ENCODE assay signal across 8 cellular contexts in genomic region chr4:39699676-39700409, GRCh38. TPM values are rescaled to one million over a fixed set of nuclear protein-coding genes. Genes with fewer than 3 reads are reported as not detected.
A peak's percentile ranks its signal among the peaks of the same experiment; 100 is the strongest.
DNase-seq lines count a peak whose midpoint lies in the region; ATAC-seq, FAIRE-seq and TF ChIP-seq lines count a peak whose summit lies in the region.

No MANE protein-coding gene starts in this region.

- H3K79me2 ChIP-seq in OCI-LY3 (ENCODE audit: low read length) (peaks cover 79% of the 10 kb centered on the region), H1 (ENCODE audit: control insufficient read depth in 1 of 2, insufficient read depth in 2 of 2, low read length in 2 of 2) (peaks cover 49 to 68% of the 10 kb centered on the region in 2 experiments)

- H2BK5ac ChIP-seq in H1 (ENCODE audit: low read depth, low read length): no peak overlapping the region

- H2BK12ac ChIP-seq in H1 (ENCODE audit: low read depth, low read length): no peak overlapping the region

- H3K79me1 ChIP-seq in H1 (ENCODE audit: low read depth, low read length): no peaks in the 10 kb centered on the region; the same call in 1 of the 2 replicates

- intact Hi-C loops in psoas muscle (cut with DNase I): loop anchor here (2.0 to 10.0 kb wide), 4 partner anchors 37 to 277 kb away; partner anchors contain the start of gene PDS5A (in 1 of the 2)

- no peak overlapping the region for H2BK120ac ChIP-seq in H1 (replicated peaks; ENCODE audit: low read depth, low read length)

- no peak for FAIRE-seq in H1 (lab: Jason Lieb, UNC)

- H3K4me2 ChIP-seq in OCI-LY3 (ENCODE audit: low read length): peak overlapping the region; percentile 82
- peak overlapping the region; percentile 83 to 90 for H3K4me2 ChIP-seq in H1 (ENCODE audit: insufficient read depth in 1 of 2, low read depth in 2 of 2, low read length in 2 of 2)

- H4K8ac ChIP-seq in H1 (ENCODE audit: extremely low read depth, insufficient read depth, low read length): no peak overlapping the region

- H3K9ac ChIP-seq in OCI-LY3 (ENCODE audit: low read length): peak overlapping the region; percentile 94
- H3K9ac ChIP-seq in H1 (replicated peaks in 1 of 4; ENCODE audit: extremely low read depth in 1 of 4, low read depth in 3 of 4, low read length in 3 of 4): no peak overlapping the region

- no peak for DNase-seq in GM12865 (ENCODE audit: low read depth)
- DNase-seq in H1 (ENCODE audit: low read depth in 1 of 2, low spot score in 2 of 2): no peak
- DNase-seq in psoas muscle: no peak
- DNase-seq in Ammon's horn (ENCODE audit: low spot score): no peak
- DNase-seq in activated gamma-delta T cell (lab: John Stamatoyannopoulos, UW): no peak
- DNase-seq in NCI-H1105 treated with DMSO at 0.1 percent for 48 hours (lab: John Stamatoyannopoulos, UW): no peak

- H3K18ac ChIP-seq in H1 (ENCODE audit: extremely low read depth, low read length): no peak overlapping the region

- H3K4ac ChIP-seq in H1 (replicated peaks; ENCODE audit: insufficient read length, low read depth, low read length): no peak overlapping the region

- WGBS in H1 (ENCODE audit: extremely low coverage in 1 of 2, insufficient coverage in 1 of 2, insufficient read length in 1 of 2, insufficient replicate concordance in 2 of 2, low coverage in 1 of 2, low lambda C conversion rate in 2 of 2, missing lambda C conversion rate in 1 of 2), 2 experiments: 57% methylated on average over 4 of the region's 4 CpGs; no CpG with 5 or more reads in 1 of the 2 experiments
- 4 to 5% (median 5%) methylated on average over 4 of the region's 4 CpGs for WGBS in psoas muscle, 3 donors

- POLR2A ChIA-PET in H1 (lab: Charles Lee; ENCODE audit: partially characterized antibody): interaction anchor here (1.3 to 4.1 kb wide), 4 partner anchors 8 to 173 kb away, joined by 3 to 34 read pairs (median 19); partner anchors contain the start of genes SMIM14 and UGDH

- TF ChIP-seq POLR2A in H1 (IDR thresholded peaks at IDR 0.05; ENCODE audit: control extremely low read depth in 1 of 2, low read depth in 2 of 2, low read length in 2 of 2): no peak

- H4K5ac ChIP-seq in H1 (ENCODE audit: insufficient read length, low read depth, low read length): no peak overlapping the region

- no peak overlapping the region for H4K91ac ChIP-seq in H1 (replicated peaks; ENCODE audit: insufficient read length, low read length)

- H3K4me1 ChIP-seq in OCI-LY3 (ENCODE audit: low read length) (peaks cover 28% of the 10 kb centered on the region), H1 (replicated peaks in 1 of 4; ENCODE audit: control insufficient read depth in 3 of 4, insufficient read depth in 4 of 4, low read length in 3 of 4) (peaks cover 0 to 9% (median 4%) of the 10 kb centered on the region in 4 experiments; a peak in 3 of 7 replicates), psoas muscle (peaks cover 23% of the 10 kb centered on the region)

- H2BK15ac ChIP-seq in H1 (ENCODE audit: low read length): no peak overlapping the region

- no peak for TF ChIP-seq RAD21 in H1 (IDR thresholded peaks at IDR 0.05 in 1 of 2, conservative IDR thresholded peaks at IDR 0.05 in 1 of 2; ENCODE audit: low read depth in 2 of 2, low read length in 2 of 2)

- H4K20me1 ChIP-seq in OCI-LY3 (ENCODE audit: insufficient read depth, low read length): peaks cover 21% of the 10 kb centered on the region
- peaks cover 10 to 23% of the 10 kb centered on the region in 2 experiments for H4K20me1 ChIP-seq in H1 (replicated peaks in 1 of 2; ENCODE audit: control insufficient read depth in 1 of 2, insufficient read depth in 2 of 2, low read length in 2 of 2)

- peaks cover 14% of the 10 kb centered on the region for H3K36me3 ChIP-seq in OCI-LY3 (replicated peaks; ENCODE audit: low read depth, low read length)
- peaks cover 0 to 10% (median 2%) of the 10 kb centered on the region in 4 experiments; a peak in 3 of 8 replicates for H3K36me3 ChIP-seq in H1 (ENCODE audit: control insufficient read depth in 2 of 4, insufficient read depth in 4 of 4, low read length in 3 of 4)
- H3K36me3 ChIP-seq in psoas muscle (ENCODE audit: insufficient read depth in 1 of 2, low read depth in 1 of 2): peaks cover 0 to 13% of the 10 kb centered on the region in 2 donors

- H3K56ac ChIP-seq in H1 (replicated peaks; ENCODE audit: insufficient read length, low read depth, low read length): no peak overlapping the region

- H2AFZ ChIP-seq in OCI-LY3 (ENCODE audit: low read depth, low read length): no peak overlapping the region
- H2AFZ ChIP-seq in H1 (ENCODE audit: low read length): no peak overlapping the region

- H2BK20ac ChIP-seq in H1 (ENCODE audit: low read length): no peak overlapping the region

- no peak overlapping the region for H3K27ac ChIP-seq in OCI-LY3 (ENCODE audit: low read length)
- no peak overlapping the region for H3K27ac ChIP-seq in H1 (ENCODE audit: low read depth, low read length)
- peak overlapping the region; percentile 90 for H3K27ac ChIP-seq in psoas muscle

- H3K27me3 ChIP-seq in OCI-LY3 (ENCODE audit: low read depth, low read length): no peaks in the 10 kb centered on the region
- no peaks in the 10 kb centered on the region for H3K27me3 ChIP-seq in H1 (replicated peaks in 1 of 4; ENCODE audit: control insufficient read depth in 3 of 4, extremely low read depth in 1 of 4, insufficient read depth in 3 of 4, low read length in 3 of 4)
- H3K27me3 ChIP-seq in psoas muscle (ENCODE audit: insufficient read depth in 3 of 3, low read length in 2 of 3): no peaks in the 10 kb centered on the region

- TF ChIP-seq EP300 in H1 (IDR thresholded peaks at IDR 0.05; ENCODE audit: borderline replicate concordance in 1 of 2, low read depth in 2 of 2, low read length in 2 of 2): no peak

- H3K23ac ChIP-seq in H1 (ENCODE audit: insufficient read length): no peak overlapping the region

- CTCF ChIA-PET in H1 (lab: Charles Lee; ENCODE audit: partially characterized antibody): interaction anchor here (0.9 kb wide), 1 partner anchor 51 kb away, joined by 3 read pairs; no protein-coding TSS in a partner anchor

- ATAC-seq in psoas muscle: no peak
- ATAC-seq in esophagus mucosa: no peak

- TF ChIP-seq CTCF in GM12865 (IDR thresholded peaks at IDR 0.05; ENCODE audit: insufficient read depth, low read depth, low read length, missing control alignments) (no peak), OCI-LY3 (IDR thresholded peaks at IDR 0.05; ENCODE audit: low read depth, low read length) (no peak), H1 (IDR thresholded peaks at IDR 0.05; ENCODE audit: control extremely low read depth in 1 of 3, insufficient read depth in 1 of 3, low read depth in 1 of 3, low read length in 3 of 3) (no peak), psoas muscle (IDR thresholded peaks at IDR 0.05) (no peak)

- no peak overlapping the region for H2AK5ac ChIP-seq in H1 (ENCODE audit: low read depth, low read length)

- no peak overlapping the region for H3K14ac ChIP-seq in H1 (ENCODE audit: insufficient read length)

- H3K4me3 ChIP-seq in GM12865 (ENCODE audit: low read depth, low read length): peak overlapping the region; percentile 90
- peak overlapping the region; percentile 85 for H3K4me3 ChIP-seq in OCI-LY3 (ENCODE audit: low read length)
- H3K4me3 ChIP-seq in H1 (ENCODE audit: extremely low read depth in 1 of 4, insufficient read depth in 2 of 4, low read depth in 3 of 4, low read length in 4 of 4): peak overlapping the region in 3 of 4 experiments; percentile 93 to 95 (median 95); a peak in 5 of 8 replicates
- peak overlapping the region; percentile 85 for H3K4me3 ChIP-seq in psoas muscle

- no peaks in the 10 kb centered on the region for H3K9me3 ChIP-seq in OCI-LY3 (ENCODE audit: insufficient read depth, low read length)
- H3K9me3 ChIP-seq in H1 (ENCODE audit: insufficient read depth in 2 of 2, low read depth in 1 of 2, low read length in 1 of 2): no peaks in the 10 kb centered on the region
- no peaks in the 10 kb centered on the region for H3K9me3 ChIP-seq in psoas muscle

- H3K23me2 ChIP-seq in H1 (ENCODE audit: low read depth, low read length): peaks cover 2% of the 10 kb centered on the region; the same call in 1 of the 2 replicates

TF ChIP-seq in H1, 55 proteins besides CTCF, POLR2A, EP300 and RAD21:
- TF ChIP-seq RBBP5 (IDR thresholded peaks at IDR 0.05; ENCODE audit: borderline replicate concordance, low read depth, low read length) (no peak), CHD2 (IDR thresholded peaks at IDR 0.05; ENCODE audit: low read length) (no peak), HDAC2 (IDR thresholded peaks at IDR 0.05; ENCODE audit: borderline replicate concordance in 1 of 2, low read depth in 2 of 2, low read length in 2 of 2) (no peak), BRCA1 (IDR thresholded peaks at IDR 0.05; ENCODE audit: low read depth, low read length) (no peak)
TF ChIP-seq in H1: peak in this region for 0.

RNA-seq across cellular contexts. Expression of gene UBE2K, which starts 1.9 kb away (rescaled TPM):
- total RNA-seq in H1 (2021; fragmentation: NEBNext Ultra II Directional; extraction: Animal tissue kit (Norgen Biotek cat#: 25700)): 169 and 174 TPM in 2 replicates
- 32.7 and 53.6 TPM in 2 replicates for polyA plus RNA-seq in H1 (2011; rRNA removed)
- polyA plus RNA-seq in H1 (2011; cell fraction: cytosol; rRNA removed): 67.4 TPM
- polyA plus RNA-seq in H1 (2011; cell fraction: nucleus; rRNA removed): 35.9 TPM
- 113 to 192 TPM (median 132 TPM) in 4 replicates for polyA plus RNA-seq in H1 (2012, experiment 1 of 2)
- 23.3 TPM for polyA plus RNA-seq in H1 (2012, experiment 2 of 2)
- 98.4 TPM for polyA plus RNA-seq in H1 (2013, experiment 1 of 2)
- 106 TPM for polyA plus RNA-seq in H1 (2013, experiment 2 of 2)
- 67.9 and 102 TPM in 2 replicates for polyA minus RNA-seq in H1 (2011; rRNA and poly(A)+ RNA removed)
- 54.8 TPM for polyA minus RNA-seq in H1 (2011; cell fraction: cytosol; rRNA and poly(A)+ RNA removed)
- 48.4 TPM for polyA minus RNA-seq in H1 (2011; cell fraction: nucleus; rRNA and poly(A)+ RNA removed)
- 10 to 100 TPM; 45.9 to 75.9 (median 61.5) TPM for total RNA-seq in psoas muscle
- 10 to 100 TPM; 24.5 to 69.1 (median 39.1) TPM for polyA plus RNA-seq in psoas muscle
- 81.1 TPM for total RNA-seq in esophagus mucosa
